1 cellular context compared by ENCODE assay signal in genomic region chr5:172564187-172564586, GRCh38.
TF ChIP-seq lines count a peak whose summit lies in the region.

No MANE protein-coding gene starts in this region.

TF ChIP-seq in HepG2, 621 proteins besides CTCF, POLR2A, EP300 and RAD21 (continued from another document and continues in another):
- TF ChIP-seq ZNF34 (CRISPR knock-in tag; IDR thresholded peaks at IDR 0.05; ENCODE audit: borderline replicate concordance) (no peak), ARID3A (IDR thresholded peaks at IDR 0.05; ENCODE audit: low read depth, low read length) (no peak), PRDM4 (CRISPR knock-in tag; IDR thresholded peaks at IDR 0.05; ENCODE audit: borderline replicate concordance) (no peak), ZNF572 (CRISPR knock-in tag; IDR thresholded peaks at IDR 0.05) (no peak), ZNF30 (CRISPR knock-in tag; IDR thresholded peaks at IDR 0.05) (no peak), ZNF10 (CRISPR knock-in tag; IDR thresholded peaks at IDR 0.05; ENCODE audit: borderline replicate concordance, low read depth) (no peak), HOXA7 (CRISPR knock-in tag; IDR thresholded peaks at IDR 0.05) (no peak), CENPX (CRISPR knock-in tag; IDR thresholded peaks at IDR 0.05) (no peak), STAT6 (CRISPR knock-in tag; IDR thresholded peaks at IDR 0.05; ENCODE audit: borderline replicate concordance) (no peak), ELK4 (CRISPR knock-in tag; IDR thresholded peaks at IDR 0.05; ENCODE audit: borderline replicate concordance) (no peak), ZXDC (CRISPR knock-in tag; IDR thresholded peaks at IDR 0.05) (peak; percentile 52; the same call in 1 of the 2 replicates), HDAC6 (IDR thresholded peaks at IDR 0.05; ENCODE audit: low read depth, low read length) (no peak), ZNF563 (CRISPR knock-in tag; IDR thresholded peaks at IDR 0.05) (no peak), SP2 (CRISPR knock-in tag; IDR thresholded peaks at IDR 0.05) (no peak), ZNF552 (CRISPR knock-in tag; IDR thresholded peaks at IDR 0.05; ENCODE audit: borderline replicate concordance) (no peak), DMAP1 (CRISPR knock-in tag; IDR thresholded peaks at IDR 0.05) (0 out of 2 replicates have a peak, but pooled peaks have one; percentile 44), ZNF432 (CRISPR knock-in tag; IDR thresholded peaks at IDR 0.05; ENCODE audit: borderline replicate concordance) (no peak), ZSCAN22 (CRISPR knock-in tag; IDR thresholded peaks at IDR 0.05) (no peak), SMYD3 (CRISPR knock-in tag; IDR thresholded peaks at IDR 0.05) (no peak), ZKSCAN8 (CRISPR knock-in tag; IDR thresholded peaks at IDR 0.05; ENCODE audit: borderline replicate concordance) (no peak), TEAD3 (CRISPR knock-in tag; optimal IDR thresholded peaks at IDR 0.05; ENCODE audit: borderline replicate concordance) (peak; percentile 66), ZNF292 (CRISPR knock-in tag; IDR thresholded peaks at IDR 0.05; ENCODE audit: borderline replicate concordance, low read depth) (peak; percentile 93; the same call in 1 of the 2 replicates), RBM22 (optimal IDR thresholded peaks at IDR 0.05; ENCODE audit: low read length) (no peak), EHMT2 (IDR thresholded peaks at IDR 0.05; ENCODE audit: borderline replicate concordance, low read depth, low read length) (no peak), FOSL2 (CRISPR knock-in tag; IDR thresholded peaks at IDR 0.05) (peak; percentile 63), SMAD1 (CRISPR knock-in tag; IDR thresholded peaks at IDR 0.05; ENCODE audit: borderline replicate concordance, low read depth) (0 out of 2 replicates have a peak, but pooled peaks have one; percentile 51), JDP2 (CRISPR knock-in tag; IDR thresholded peaks at IDR 0.05; ENCODE audit: borderline replicate concordance) (no peak; the same call in 1 of the 2 replicates), SRF (IDR thresholded peaks at IDR 0.05; ENCODE audit: low read depth, low read length) (no peak), ZSCAN12 (CRISPR knock-in tag; IDR thresholded peaks at IDR 0.05) (no peak), IKZF4 (CRISPR knock-in tag; IDR thresholded peaks at IDR 0.05; ENCODE audit: borderline replicate concordance, low read depth, not compliant biosample characterization) (no peak), THAP7 (CRISPR knock-in tag; IDR thresholded peaks at IDR 0.05) (no peak), KMT2B (CRISPR knock-in tag; IDR thresholded peaks at IDR 0.05) (no peak), REXO4 (CRISPR knock-in tag; IDR thresholded peaks at IDR 0.05; ENCODE audit: borderline replicate concordance) (no peak), SIX4 (CRISPR knock-in tag; IDR thresholded peaks at IDR 0.05) (no peak), ZMYM3 (CRISPR knock-in tag; IDR thresholded peaks at IDR 0.05) (peak; percentile 49; the same call in 1 of the 2 replicates), SRSF4 (IDR thresholded peaks at IDR 0.05; ENCODE audit: low read depth, low read length, poor library complexity, severe bottlenecking) (no peak), ZNF574 (CRISPR knock-in tag; IDR thresholded peaks at IDR 0.05) (peak; percentile 30; the same call in 1 of the 2 replicates), RAD51 (IDR thresholded peaks at IDR 0.05; ENCODE audit: borderline replicate concordance) (no peak), GMEB1 (CRISPR knock-in tag; IDR thresholded peaks at IDR 0.05; ENCODE audit: borderline replicate concordance) (no peak; the same call in 1 of the 2 replicates), ZBTB38 (CRISPR knock-in tag; IDR thresholded peaks at IDR 0.05) (no peak), ZNF747 (CRISPR knock-in tag; IDR thresholded peaks at IDR 0.05; ENCODE audit: borderline replicate concordance) (no peak), CHCHD3 (CRISPR knock-in tag; IDR thresholded peaks at IDR 0.05) (no peak)
- TF ChIP-seq, protein P1, sequence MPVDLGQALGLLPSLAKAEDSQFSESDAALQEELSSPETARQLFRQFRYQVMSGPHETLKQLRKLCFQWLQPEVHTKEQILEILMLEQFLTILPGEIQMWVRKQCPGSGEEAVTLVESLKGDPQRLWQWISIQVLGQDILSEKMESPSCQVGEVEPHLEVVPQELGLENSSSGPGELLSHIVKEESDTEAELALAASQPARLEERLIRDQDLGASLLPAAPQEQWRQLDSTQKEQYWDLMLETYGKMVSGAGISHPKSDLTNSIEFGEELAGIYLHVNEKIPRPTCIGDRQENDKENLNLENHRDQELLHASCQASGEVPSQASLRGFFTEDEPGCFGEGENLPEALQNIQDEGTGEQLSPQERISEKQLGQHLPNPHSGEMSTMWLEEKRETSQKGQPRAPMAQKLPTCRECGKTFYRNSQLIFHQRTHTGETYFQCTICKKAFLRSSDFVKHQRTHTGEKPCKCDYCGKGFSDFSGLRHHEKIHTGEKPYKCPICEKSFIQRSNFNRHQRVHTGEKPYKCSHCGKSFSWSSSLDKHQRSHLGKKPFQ (CRISPR knock-in tag; IDR thresholded peaks at IDR 0.05; ENCODE audit: insufficient replicate concordance): no peak
